15 cellular contexts compared by ENCODE assay signal in the genomic region with DNA sequence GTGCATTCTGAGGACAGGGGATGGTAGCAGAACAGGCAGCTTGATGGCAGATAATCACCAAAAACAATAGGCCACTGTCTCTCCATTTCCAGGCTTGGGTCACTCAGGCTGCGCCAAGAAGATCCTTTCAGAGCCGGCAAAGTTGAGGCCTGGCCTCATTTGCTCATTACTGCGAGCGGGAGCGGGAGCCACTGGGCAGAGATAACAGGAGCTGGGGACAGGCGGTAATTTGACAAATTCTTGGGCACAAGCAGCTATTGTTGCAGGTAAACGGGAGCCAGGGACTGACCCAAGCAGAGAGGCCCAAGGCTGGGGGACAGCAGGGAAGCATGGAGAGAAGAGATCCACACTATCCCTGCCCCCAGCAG. TPM values are rescaled to one million over a fixed set of nuclear protein-coding genes. Genes with fewer than 3 reads are reported as not detected.
A peak's percentile ranks its signal among the peaks of the same experiment; 100 is the strongest.
DNase-seq lines count a peak whose midpoint lies in the region; ATAC-seq and TF ChIP-seq lines count a peak whose summit lies in the region.
"Had no signal": no experiment of that assay in that cellular context is flagged by ENCODE, and none has a peak within 500 bp of the region (broad histone marks: within the 10 kb centered on the region; RNA-seq: fewer than 3 reads in every experiment).

No MANE protein-coding gene starts in this region.

- H3K4me3 Mint-ChIP-seq in mesothelial cell of epicardium, result peak overlapping the region; percentile 76
- no peak overlapping the region for H3K4me3 Mint-ChIP-seq in activated naive CD4-positive, alpha-beta T cell treated with anti-CD3 and anti-CD28 coated beads for 36 hours
- H3K4me3 Mint-ChIP-seq: activated CD4-positive, alpha-beta T cell treated with anti-CD3 and anti-CD28 coated beads, Interleukin-2, amount 10 ng/mL, durations not matched to agents 7 days and 5 days; dendritic cell treated with granulocyte-macrophage colony-stimulating factor and Interleukin-4, amounts not matched to agents 40 ng/mL and 50 ng/mL, for 4 days; T-helper 1 cell treated with Interleukin-12 subunit alpha and Interleukin-12 subunit beta and Interleukin-4 antibody, amounts not matched to agents 30 μg/mL and 1 μg/mL, for 36 hours had no signal

- peaks cover 36% of the 10 kb centered on the region for H3K4me1 Mint-ChIP-seq in mesothelial cell of epicardium
- peaks cover 15% of the 10 kb centered on the region for H3K4me1 Mint-ChIP-seq in activated naive CD4-positive, alpha-beta T cell treated with anti-CD3 and anti-CD28 coated beads for 36 hours (ENCODE audit: low read depth)

- TF ChIP-seq CTCF in mesothelial cell of epicardium (IDR thresholded peaks at IDR 0.05; ENCODE audit: unreplicated experiment) (no peak), stomach (IDR thresholded peaks at IDR 0.05) (no peak), left lung (IDR thresholded peaks at IDR 0.05) (no peak)

- H3K4me3 ChIP-seq in HUES6 (ENCODE audit: low read depth, low read length) (0 out of 2 replicates have a peak overlapping the region, but pooled peaks have one; percentile 60), stomach (peak overlapping the region in 1 of 4 donors; percentile 63), left lung (no peak overlapping the region)
- H3K4me3 ChIP-seq: lung, thoracic aorta had no signal

- peaks cover 48% of the 10 kb centered on the region for H3K4me1 ChIP-seq in HUES6 (ENCODE audit: control insufficient read depth, insufficient read depth, low read length)
- H3K4me1 ChIP-seq in stomach, result peaks cover 48 to 79% (median 68%) of the 10 kb centered on the region in 4 donors
- H3K4me1 ChIP-seq in left lung, result peaks cover 0 to 22% of the 10 kb centered on the region in 2 donors

- H3K27ac ChIP-seq in HUES6 (ENCODE audit: low read depth, low read length) (no peak overlapping the region), caudate nucleus (ENCODE audit: low read depth, low read length) (peak overlapping the region; percentile 40), stomach (peak overlapping the region; percentile 66 to 80 (median 76)), left lung (no peak overlapping the region)
- H3K27ac ChIP-seq: thoracic aorta had no signal

- CTCF ChIA-PET in activated naive CD4-positive, alpha-beta T cell treated with anti-CD3 and anti-CD28 coated beads for 36 hours (lab: Charles Lee), result interaction anchor here (0.7 to 1.8 kb wide), 15 partner anchors 10 to 639 kb away, joined by 3 to 10 read pairs (median 3); a partner anchor contains a TSS

- intact Hi-C loops in stomach (cut with DNase I; ENCODE audit: low total_unique reads) (no loop called here), left lung (cut with DNase I) (no loop called here)
- intact Hi-C loops in activated naive CD4-positive, alpha-beta T cell treated with anti-CD3 and anti-CD28 coated beads for 36 hours (cut with micrococcal nuclease), result no loop called here

- TF ChIP-seq POLR2A in stomach (IDR thresholded peaks at IDR 0.05), result no peak

- H3K27me3 ChIP-seq in HUES6 (ENCODE audit: control insufficient read depth, insufficient read depth, low read length) (peaks cover 25% of the 10 kb centered on the region), stomach (peaks cover 7 to 65% (median 31%) of the 10 kb centered on the region in 3 donors), left lung (peaks cover 34 to 94% of the 10 kb centered on the region in 2 donors)

- no peak overlapping the region for H3K9ac ChIP-seq in HUES6 (ENCODE audit: low read length)

- peaks cover 26% of the 10 kb centered on the region for H3K27me3 Mint-ChIP-seq in mesothelial cell of epicardium (ENCODE audit: low read depth)
- H3K27me3 Mint-ChIP-seq in activated naive CD4-positive, alpha-beta T cell treated with anti-CD3 and anti-CD28 coated beads for 36 hours (ENCODE audit: low read depth), result peaks cover 76% of the 10 kb centered on the region

- H3K36me3 ChIP-seq in HUES6 (ENCODE audit: control insufficient read depth, insufficient read depth, low read length) (peaks cover 32% of the 10 kb centered on the region), stomach (no peaks in the 10 kb centered on the region), left lung (no peaks in the 10 kb centered on the region)
- H3K36me3 ChIP-seq: thoracic aorta had no signal

- H3K27ac Mint-ChIP-seq in mesothelial cell of epicardium, result peak overlapping the region; percentile 90
- H3K27ac Mint-ChIP-seq in activated naive CD4-positive, alpha-beta T cell treated with anti-CD3 and anti-CD28 coated beads for 36 hours, result no peak overlapping the region
- H3K27ac Mint-ChIP-seq: activated CD4-positive, alpha-beta T cell treated with anti-CD3 and anti-CD28 coated beads, Interleukin-2, amount 10 ng/mL, durations not matched to agents 7 days and 5 days; dendritic cell treated with granulocyte-macrophage colony-stimulating factor and Interleukin-4, amounts not matched to agents 40 ng/mL and 50 ng/mL, for 4 days; T-helper 1 cell treated with Interleukin-12 subunit alpha and Interleukin-12 subunit beta and Interleukin-4 antibody, amounts not matched to agents 30 μg/mL and 1 μg/mL, for 36 hours had no signal

- DNase-seq in caudate nucleus (lab: John Stamatoyannopoulos, UW) (peak in 5 of 61 donors; percentile 3 to 47 (median 15)), mesothelial cell of epicardium (ENCODE audit: low spot score in 2 of 2, unreplicated experiment in 2 of 2) (no peak), stomach (no peak), GOT3 (lab: John Stamatoyannopoulos, UW) (no peak), left lung (no peak)
- DNase-seq in activated naive CD4-positive, alpha-beta T cell treated with anti-CD3 and anti-CD28 coated beads for 36 hours, result no peak
- DNase-seq: activated CD4-positive, alpha-beta T cell treated with anti-CD3 and anti-CD28 coated beads, Interleukin-2, amount 10 ng/mL, durations not matched to agents 7 days and 5 days; GDM1; NCI-H774 had no signal

- peaks cover 10% of the 10 kb centered on the region for H3K36me3 Mint-ChIP-seq in mesothelial cell of epicardium
- H3K36me3 Mint-ChIP-seq in activated naive CD4-positive, alpha-beta T cell treated with anti-CD3 and anti-CD28 coated beads for 36 hours (ENCODE audit: low read depth), result no peaks in the 10 kb centered on the region

- no peak for TF ChIP-seq EP300 in stomach (IDR thresholded peaks at IDR 0.05)

- H3K9me3 ChIP-seq in HUES6 (ENCODE audit: control insufficient read depth, insufficient read depth, low read depth, low read length) (no peaks in the 10 kb centered on the region), stomach (no peaks in the 10 kb centered on the region), left lung (no peaks in the 10 kb centered on the region)
- H3K9me3 ChIP-seq: thoracic aorta had no signal

- no peaks in the 10 kb centered on the region for H3K9me3 Mint-ChIP-seq in mesothelial cell of epicardium
- no peaks in the 10 kb centered on the region for H3K9me3 Mint-ChIP-seq in activated naive CD4-positive, alpha-beta T cell treated with anti-CD3 and anti-CD28 coated beads for 36 hours
- H3K9me3 Mint-ChIP-seq: activated CD4-positive, alpha-beta T cell treated with anti-CD3 and anti-CD28 coated beads, Interleukin-2, amount 10 ng/mL, durations not matched to agents 7 days and 5 days; dendritic cell treated with granulocyte-macrophage colony-stimulating factor and Interleukin-4, amounts not matched to agents 40 ng/mL and 50 ng/mL, for 4 days; T-helper 1 cell treated with Interleukin-12 subunit alpha and Interleukin-12 subunit beta and Interleukin-4 antibody, amounts not matched to agents 30 μg/mL and 1 μg/mL, for 36 hours had no signal

- no peak for ATAC-seq in left lung

- 37 to 66% (median 54%) methylated on average over 7 of the region's 7 CpGs for WGBS in stomach, 5 donors

RNA-seq across cellular contexts. Expression of a gene that starts 2.1 kb away (rescaled TPM):
- total RNA-seq in mesothelial cell of epicardium (27.7 to 32.7 TPM (median 28.4 TPM) in 3 replicates), stomach (1 to 10 TPM in 1 of 5 donors, under 1 TPM in 2, not detected in 2; 0.58 to 7.1 (median 0.92) TPM), left lung (1 to 10 TPM in 1 of 2 donors, under 1 TPM in 1; 0.60 to 1.3 TPM)
- 1 to 10 TPM in 2 of 3 donors, under 1 TPM in 1; 0.95 to 3.1 (median 2.3) TPM for polyA plus RNA-seq in stomach
- total RNA-seq in activated naive CD4-positive, alpha-beta T cell treated with anti-CD3 and anti-CD28 coated beads for 36 hours, result under 1 TPM; 0.27 to 0.57 TPM
- total RNA-seq: activated CD4-positive, alpha-beta T cell treated with anti-CD3 and anti-CD28 coated beads, Interleukin-2, amount 10 ng/mL, durations not matched to agents 7 days and 5 days had no signal

RNA-seq across cellular contexts. Expression of a gene that starts 39.3 kb away (rescaled TPM):
- total RNA-seq in mesothelial cell of epicardium (not detected in 3 replicates), stomach (not detected), left lung (10 to 100 TPM in 1 of 2 donors, 1 to 10 TPM in 1; 4.7 to 76.9 TPM)
- polyA plus RNA-seq in stomach, result 10 to 100 TPM in 2 of 3 donors, 1 to 10 TPM in 1; 7.0 to 18.5 (median 10.2) TPM
- not detected for total RNA-seq in activated naive CD4-positive, alpha-beta T cell treated with anti-CD3 and anti-CD28 coated beads for 36 hours
- total RNA-seq: activated CD4-positive, alpha-beta T cell treated with anti-CD3 and anti-CD28 coated beads, Interleukin-2, amount 10 ng/mL, durations not matched to agents 7 days and 5 days; HT1080; thoracic aorta had no signal

Comparison
In these comparisons a context has a peak if more than half of its experiments do, and no peak if none do; other contexts are left out.
1. H3K27ac ChIP-seq: peak in caudate nucleus (single experiment) and stomach (5 of 5); none in HUES6 (single experiment) and left lung (0 of 2).